15 cellular contexts compared by ENCODE assay signal in the genomic region with DNA sequence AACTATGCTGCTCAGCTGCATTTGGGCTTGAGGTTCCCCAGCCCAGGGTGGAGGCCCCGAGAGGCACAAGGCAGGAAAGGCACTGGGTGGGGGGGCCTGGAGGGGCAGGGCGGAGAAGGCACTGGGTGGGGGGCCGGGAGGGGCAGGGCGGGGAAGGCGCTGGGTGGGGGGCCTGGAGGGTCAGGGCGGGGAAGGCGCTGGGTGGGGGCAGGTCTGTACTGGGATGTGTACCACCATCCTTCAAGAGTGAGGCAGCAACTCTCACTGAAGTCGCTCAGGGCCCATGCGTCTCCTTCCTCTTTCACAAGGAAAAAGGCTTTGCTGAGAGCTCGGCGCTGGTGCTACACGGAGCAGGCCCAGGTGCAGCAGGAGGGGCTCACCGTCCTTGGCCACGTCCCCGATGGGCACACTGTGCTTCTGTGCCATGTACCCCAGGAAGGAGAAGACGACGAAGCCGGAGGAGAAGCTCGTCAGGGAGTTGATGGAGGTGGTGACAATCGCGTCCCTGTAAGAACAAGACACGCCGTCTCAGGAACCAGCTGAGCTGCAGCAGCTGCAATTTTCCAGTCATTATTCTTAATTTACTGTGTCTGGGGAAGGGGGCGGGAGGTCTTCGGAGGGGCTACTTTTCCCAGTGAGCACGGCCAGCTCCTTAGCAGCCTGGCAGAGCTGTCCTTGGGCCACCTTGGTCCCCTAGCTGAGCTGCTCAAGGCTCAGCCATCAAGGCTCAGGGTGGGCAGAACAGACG. TPM values are rescaled to one million over a fixed set of nuclear protein-coding genes. Genes with fewer than 3 reads are reported as not detected.
DNase-seq lines count a peak whose midpoint lies in the region; ATAC-seq, FAIRE-seq and TF ChIP-seq lines count a peak whose summit lies in the region.
"Had no signal": no experiment of that assay in that cellular context is flagged by ENCODE, and none has a peak within 500 bp of the region (broad histone marks: within the 10 kb centered on the region; RNA-seq: fewer than 3 reads in every experiment).

No MANE protein-coding gene starts in this region.

- no peak overlapping the region for H3K4me3 ChIP-seq in left ventricle myocardium inferior
- H3K4me3 ChIP-seq in right atrium auricular region: no peak overlapping the region
- H3K4me3 ChIP-seq in OCI-LY7 (ENCODE audit: low read depth, low read length, poor library complexity, severe bottlenecking): no peak overlapping the region
- H3K4me3 ChIP-seq: SK-N-MC had no signal

- H4K20me1 ChIP-seq in OCI-LY7 (ENCODE audit: insufficient read depth, low read length): no peaks in the 10 kb centered on the region

- no peaks in the 10 kb centered on the region for H3K9me2 ChIP-seq in OCI-LY7 (ENCODE audit: insufficient read depth, low read length)

- H3K4me2 ChIP-seq in OCI-LY7 (ENCODE audit: low read length): no peak overlapping the region

- peak; percentile 35 for ATAC-seq in foreskin keratinocyte
- no peak for ATAC-seq in HG02678 (IDR thresholded peaks at IDR 0.05; ENCODE audit: unreplicated experiment)
- ATAC-seq: left lobe of liver had no signal

- TF ChIP-seq CTCF in left ventricle myocardium inferior (IDR thresholded peaks at IDR 0.05; ENCODE audit: borderline replicate concordance) (no peak), right atrium auricular region (IDR thresholded peaks at IDR 0.05) (no peak), OCI-LY7 (conservative IDR thresholded peaks at IDR 0.05; ENCODE audit: low read length) (no peak), foreskin keratinocyte (conservative IDR thresholded peaks at IDR 0.05) (no peak)

- H2AFZ ChIP-seq in OCI-LY7 (ENCODE audit: low read length): no peak overlapping the region

- POLR2A ChIA-PET in OCI-LY7 (lab: Charles Lee): no interaction called here

- peaks cover 65% of the 10 kb centered on the region for H3K27me3 ChIP-seq in left ventricle myocardium inferior (ENCODE audit: low read depth)
- no peaks in the 10 kb centered on the region for H3K27me3 ChIP-seq in right atrium auricular region
- H3K27me3 ChIP-seq in foreskin keratinocyte: no peaks in the 10 kb centered on the region

- H3K27ac ChIP-seq in left ventricle myocardium inferior (replicated peaks) (no peak overlapping the region), right atrium auricular region (no peak overlapping the region), OCI-LY7 (ENCODE audit: low read depth, low read length, poor library complexity, severe bottlenecking) (no peak overlapping the region), foreskin keratinocyte (no peak overlapping the region)
- H3K27ac ChIP-seq: SK-N-MC had no signal

- no peaks in the 10 kb centered on the region for H3K4me1 ChIP-seq in left ventricle myocardium inferior
- no peaks in the 10 kb centered on the region for H3K4me1 ChIP-seq in right atrium auricular region
- H3K4me1 ChIP-seq in OCI-LY7 (ENCODE audit: insufficient read depth, low read length, poor library complexity, severe bottlenecking): no peaks in the 10 kb centered on the region
- no peaks in the 10 kb centered on the region for H3K4me1 ChIP-seq in foreskin keratinocyte

- no peaks in the 10 kb centered on the region for H3K9me3 ChIP-seq in left ventricle myocardium inferior (replicated peaks)
- H3K9me3 ChIP-seq in right atrium auricular region: no peaks in the 10 kb centered on the region
- H3K9me3 ChIP-seq in OCI-LY7 (ENCODE audit: low read length): no peaks in the 10 kb centered on the region

- CTCF ChIA-PET in OCI-LY7 (lab: Charles Lee; ENCODE audit: unreplicated experiment): interaction anchor here (0.6 kb wide), 1 partner anchor 89 kb away, joined by 4 read pairs; no protein-coding TSS in a partner anchor

- peak; percentile 12 for DNase-seq in left ventricle myocardium inferior
- no peak for DNase-seq in right atrium auricular region (ENCODE audit: low spot score)
- DNase-seq in OCI-LY7 (ENCODE audit: low spot score): peak; percentile 56
- DNase-seq in foreskin keratinocyte: no peak
- peak; percentile 39 for DNase-seq in urothelium cell line (ENCODE audit: low spot score)
- DNase-seq in activated CD4-positive, alpha-beta T cell treated with anti-CD3 and anti-CD28 coated beads for 48 hours: no peak
- no peak for DNase-seq in C1 segment of cervical spinal cord (lab: John Stamatoyannopoulos, UW)
- DNase-seq: NCI-H1092 treated with DMSO at 0.1 percent for 48 hours, NCI-H2171 treated with DMSO at 0.1 percent for 48 hours had no signal

- no peaks in the 10 kb centered on the region for H3K36me3 ChIP-seq in left ventricle myocardium inferior
- H3K36me3 ChIP-seq in right atrium auricular region: no peaks in the 10 kb centered on the region
- H3K36me3 ChIP-seq in OCI-LY7 (ENCODE audit: insufficient read depth, low read length): no peaks in the 10 kb centered on the region

- peak; percentile 48 for FAIRE-seq in urothelium cell line (lab: Jason Lieb, UNC)
- FAIRE-seq: colon had no signal

- no TSS peak for BruUV-seq in OCI-LY7 (replicated peaks; lab: Mats Ljungman, UMichigan)

- intact Hi-C loops in left ventricle myocardium inferior (cut with micrococcal nuclease): no loop called here
- intact Hi-C loops in OCI-LY7 (cut with micrococcal nuclease; ENCODE audit: unreplicated experiment): no loop called here

- no peaks in the 10 kb centered on the region for H3K79me2 ChIP-seq in OCI-LY7 (ENCODE audit: insufficient read depth, low read depth, low read length)

RNA-seq across cellular contexts. Expression of a gene that starts 30.8 kb away (rescaled TPM):
- total RNA-seq in left ventricle myocardium inferior (not detected), right atrium auricular region (under 1 TPM in 1 of 2 donors, not detected in 1; 0.16 TPM), OCI-LY7 (2022) (not detected in 2 replicates), foreskin keratinocyte (not detected in 2 replicates)
- 0.05 TPM in 1 of 2 replicates, not detected in the other for total RNA-seq in OCI-LY7 (2014; rRNA removed; shearing (Covaris generic))
- not detected in 2 replicates for polyA plus RNA-seq in foreskin keratinocyte
- total RNA-seq: epithelial cell of proximal tubule, left lobe of liver had no signal
- polyA plus RNA-seq: AG04450 had no signal

Comparison
In these comparisons a context has a peak if more than half of its experiments do, and no peak if none do; other contexts are left out.
1. DNase-seq: peak in left ventricle myocardium inferior (single experiment), OCI-LY7 (single experiment) and urothelium cell line (single experiment); none in right atrium auricular region (single experiment), foreskin keratinocyte (0 of 2), activated CD4-positive, alpha-beta T cell treated with anti-CD3 and anti-CD28 coated beads for 48 hours (single experiment) and C1 segment of cervical spinal cord (0 of 14).